Comparison of ENCODE assay signal across 1 cellular context in the genomic region with DNA sequence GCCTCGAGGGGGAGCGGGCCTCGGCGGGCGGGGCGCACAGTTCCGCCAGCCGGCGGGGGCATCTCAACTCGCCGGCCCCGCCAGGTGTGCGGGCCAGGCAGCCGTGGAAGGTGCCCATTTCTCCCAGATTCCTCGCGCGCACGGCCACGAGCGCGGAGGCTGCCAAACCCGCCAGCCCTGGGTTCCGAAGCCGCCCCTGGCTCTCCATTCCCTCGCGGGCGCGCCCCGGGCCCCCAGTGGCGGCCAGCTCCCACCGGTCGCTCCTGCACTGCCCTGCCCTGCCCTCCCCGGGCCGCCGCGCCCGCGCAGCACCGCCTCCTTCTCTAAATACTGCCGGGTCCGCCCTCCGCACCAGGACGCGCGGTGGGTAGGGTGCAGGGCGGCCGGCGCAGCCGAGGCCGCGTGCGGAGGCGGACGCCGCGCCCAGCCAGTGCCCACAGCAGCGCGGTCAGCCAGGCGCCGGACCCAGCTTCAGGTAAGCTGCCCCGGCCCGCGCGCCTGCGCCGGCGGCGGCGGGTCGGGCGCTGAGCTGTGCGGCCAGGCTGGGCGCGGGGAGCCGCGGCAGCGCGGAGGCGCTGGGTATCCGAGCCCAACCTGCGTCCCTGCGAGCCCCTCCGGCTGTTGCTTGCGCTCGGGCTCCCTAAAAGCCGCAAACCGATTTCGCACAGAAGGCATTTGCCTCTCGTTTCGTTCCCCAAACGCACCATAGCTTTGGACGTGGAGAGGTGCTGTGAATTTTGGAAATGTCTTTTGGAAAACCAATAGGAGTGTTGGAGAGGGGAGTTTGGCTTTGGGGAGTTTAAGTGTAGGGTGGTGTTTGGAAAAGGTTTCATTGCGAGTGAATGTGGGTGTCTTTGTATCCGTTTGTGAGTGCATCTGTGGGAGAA.
TF ChIP-seq lines count a peak whose summit lies in the region.

A gene with protein sequence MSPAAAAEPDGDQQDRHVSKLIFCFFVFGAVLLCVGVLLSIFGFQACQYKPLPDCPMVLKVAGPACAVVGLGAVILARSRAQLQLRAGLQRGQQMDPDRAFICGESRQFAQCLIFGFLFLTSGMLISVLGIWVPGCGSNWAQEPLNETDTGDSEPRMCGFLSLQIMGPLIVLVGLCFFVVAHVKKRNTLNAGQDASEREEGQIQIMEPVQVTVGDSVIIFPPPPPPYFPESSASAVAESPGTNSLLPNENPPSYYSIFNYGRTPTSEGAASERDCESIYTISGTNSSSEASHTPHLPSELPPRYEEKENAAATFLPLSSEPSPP (plus strand): TSS at position 354 of the 887 bp plus-strand sequence. CDS start 2,799 bp downstream, outside the sequence.

TF ChIP-seq in GM12878, 131 proteins besides CTCF, POLR2A, EP300 and RAD21 (continued from another document):
- TF ChIP-seq, protein P1, sequence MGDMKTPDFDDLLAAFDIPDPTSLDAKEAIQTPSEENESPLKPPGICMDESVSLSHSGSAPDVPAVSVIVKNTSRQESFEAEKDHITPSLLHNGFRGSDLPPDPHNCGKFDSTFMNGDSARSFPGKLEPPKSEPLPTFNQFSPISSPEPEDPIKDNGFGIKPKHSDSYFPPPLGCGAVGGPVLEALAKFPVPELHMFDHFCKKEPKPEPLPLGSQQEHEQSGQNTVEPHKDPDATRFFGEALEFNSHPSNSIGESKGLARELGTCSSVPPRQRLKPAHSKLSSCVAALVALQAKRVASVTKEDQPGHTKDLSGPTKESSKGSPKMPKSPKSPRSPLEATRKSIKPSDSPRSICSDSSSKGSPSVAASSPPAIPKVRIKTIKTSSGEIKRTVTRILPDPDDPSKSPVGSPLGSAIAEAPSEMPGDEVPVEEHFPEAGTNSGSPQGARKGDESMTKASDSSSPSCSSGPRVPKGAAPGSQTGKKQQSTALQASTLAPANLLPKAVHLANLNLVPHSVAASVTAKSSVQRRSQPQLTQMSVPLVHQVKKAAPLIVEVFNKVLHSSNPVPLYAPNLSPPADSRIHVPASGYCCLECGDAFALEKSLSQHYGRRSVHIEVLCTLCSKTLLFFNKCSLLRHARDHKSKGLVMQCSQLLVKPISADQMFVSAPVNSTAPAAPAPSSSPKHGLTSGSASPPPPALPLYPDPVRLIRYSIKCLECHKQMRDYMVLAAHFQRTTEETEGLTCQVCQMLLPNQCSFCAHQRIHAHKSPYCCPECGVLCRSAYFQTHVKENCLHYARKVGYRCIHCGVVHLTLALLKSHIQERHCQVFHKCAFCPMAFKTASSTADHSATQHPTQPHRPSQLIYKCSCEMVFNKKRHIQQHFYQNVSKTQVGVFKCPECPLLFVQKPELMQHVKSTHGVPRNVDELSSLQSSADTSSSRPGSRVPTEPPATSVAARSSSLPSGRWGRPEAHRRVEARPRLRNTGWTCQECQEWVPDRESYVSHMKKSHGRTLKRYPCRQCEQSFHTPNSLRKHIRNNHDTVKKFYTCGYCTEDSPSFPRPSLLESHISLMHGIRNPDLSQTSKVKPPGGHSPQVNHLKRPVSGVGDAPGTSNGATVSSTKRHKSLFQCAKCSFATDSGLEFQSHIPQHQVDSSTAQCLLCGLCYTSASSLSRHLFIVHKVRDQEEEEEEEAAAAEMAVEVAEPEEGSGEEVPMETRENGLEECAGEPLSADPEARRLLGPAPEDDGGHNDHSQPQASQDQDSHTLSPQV (IDR thresholded peaks at IDR 0.05): no peak
- no peak for TF ChIP-seq SUPT20H (IDR thresholded peaks at IDR 0.05; ENCODE audit: borderline replicate concordance, control insufficient read depth, low read depth, low read length)
- no peak for TF ChIP-seq TARDBP (IDR thresholded peaks at IDR 0.05; ENCODE audit: borderline replicate concordance)
- no peak for TF ChIP-seq RCOR1 (conservative IDR thresholded peaks at IDR 0.05; ENCODE audit: low read depth, low read length)
